ENCODE assay signal across 15 cellular contexts in genomic region chr15:55819397-55820034, GRCh38.
"Had no signal": no experiment of that assay in that cellular context is flagged by ENCODE, and none has a peak within 500 bp of the region (broad histone marks: within the 10 kb centered on the region; RNA-seq: fewer than 3 reads in every experiment).

No MANE protein-coding gene starts in this region.

- H3K4me1 Mint-ChIP-seq: activated CD4-positive, alpha-beta T cell treated with anti-CD3 and anti-CD28 coated beads, Interleukin-2, amount 10 ng/mL, durations not matched to agents 7 days and 5 days; central memory CD8-positive, alpha-beta T cell had no signal

- H3K4me1 ChIP-seq: pancreas had no signal

- H3K4me3 ChIP-seq: pancreas, suprapubic skin had no signal

- H3K9me3 Mint-ChIP-seq: activated naive CD4-positive, alpha-beta T cell treated with anti-CD3 and anti-CD28 coated beads, Interleukin-2, amount 50 U/mL, for 72 hours; activated T-cell treated with anti-CD3 and anti-CD28 coated beads, Interleukin-2, amount 50 U/mL, for 72 hours; central memory CD8-positive, alpha-beta T cell had no signal

- H3K9me3 ChIP-seq: pancreas, suprapubic skin had no signal

- H3K27me3 ChIP-seq: pancreas, suprapubic skin had no signal

- H3K27ac ChIP-seq: pancreas, suprapubic skin had no signal

- H3K36me3 Mint-ChIP-seq: activated naive CD4-positive, alpha-beta T cell treated with anti-CD3 and anti-CD28 coated beads, Interleukin-2, amount 50 U/mL, for 72 hours had no signal

- H3K27me3 Mint-ChIP-seq: activated CD4-positive, alpha-beta T cell treated with anti-CD3 and anti-CD28 coated beads, Interleukin-2, amount 10 ng/mL, durations not matched to agents 7 days and 5 days; central memory CD8-positive, alpha-beta T cell had no signal

- H3K36me3 ChIP-seq: pancreas, suprapubic skin had no signal

- DNase-seq: activated CD4-positive, alpha-beta T cell treated with anti-CD3 and anti-CD28 coated beads, Interleukin-2, amount 10 ng/mL, durations not matched to agents 7 days and 5 days; activated CD8-positive, alpha-beta memory T cell treated with anti-CD3 and anti-CD28 coated beads, Interleukin-2, amount 50 U/mL, for 48 hours; activated gamma-delta T cell; activated T-cell treated with anti-CD3 and anti-CD28 coated beads, Interleukin-2, amount 50 U/mL, for 72 hours; effector memory CD4-positive, alpha-beta T cell; hypothalamus; pancreas; retina; stimulated activated CD4-positive, alpha-beta T cell treated with anti-CD3 and anti-CD28 coated beads, Interleukin-4, amount 100 ng/mL, for 4 hours; stimulated activated CD8-positive, alpha-beta memory T cell treated with anti-CD3 and anti-CD28 coated beads, Interleukin-4, amount 100 ng/mL, for 48 hours; stimulated activated naive CD8-positive, alpha-beta T cell treated with anti-CD3 and anti-CD28 coated beads, Interleukin-15, Interleukin-2, amounts not matched to agents 100 U/mL and 50 U/mL, for 24 hours; T-helper 9 cell had no signal

- H3K27ac Mint-ChIP-seq: activated CD4-positive, alpha-beta T cell treated with anti-CD3 and anti-CD28 coated beads, Interleukin-2, amount 10 ng/mL, durations not matched to agents 7 days and 5 days; activated T-cell treated with anti-CD3 and anti-CD28 coated beads, Interleukin-2, amount 50 U/mL, for 72 hours had no signal

- ATAC-seq: activated naive CD4-positive, alpha-beta T cell treated with anti-CD3 and anti-CD28 coated beads, Interleukin-2, amount 50 U/mL, for 72 hours; activated T-cell treated with anti-CD3 and anti-CD28 coated beads, Interleukin-2, amount 50 U/mL, for 72 hours; pancreas; stimulated activated naive CD8-positive, alpha-beta T cell treated with anti-CD3 and anti-CD28 coated beads, Interleukin-15, Interleukin-2, amounts not matched to agents 100 U/mL and 50 U/mL, for 24 hours had no signal

- H3K4me3 Mint-ChIP-seq: activated CD4-positive, alpha-beta T cell treated with anti-CD3 and anti-CD28 coated beads, Interleukin-2, amount 10 ng/mL, durations not matched to agents 7 days and 5 days; activated T-cell treated with anti-CD3 and anti-CD28 coated beads, Interleukin-2, amount 50 U/mL, for 72 hours; central memory CD8-positive, alpha-beta T cell had no signal
